ENCODE assay signal across 8 cellular contexts in genomic region chr1:207051615-207051943, GRCh38. TPM values are rescaled to one million over a fixed set of nuclear protein-coding genes. Genes with fewer than 3 reads are reported as not detected.
DNase-seq lines count a peak whose midpoint lies in the region; ATAC-seq and TF ChIP-seq lines count a peak whose summit lies in the region.

No MANE protein-coding gene starts in this region.

- intact Hi-C loops in esophagus squamous epithelium (cut with DNase I): no loop called here
- intact Hi-C loops in posterior vena cava (cut with DNase I): loop anchor here in 1 of 2 donors (10.0 kb wide), 1 partner anchor 773 kb away; no protein-coding TSS in a partner anchor

- H3K27ac ChIP-seq in HEK293 (ENCODE audit: extremely low read depth, low read depth, low read length) (no peak overlapping the region), SK-N-MC (0 out of 2 replicates have a peak overlapping the region, but pooled peaks have one; percentile 16), esophagus squamous epithelium (peak overlapping the region; percentile 95 to 99 (median 96))

- H3K4me1 ChIP-seq in HEK293 (ENCODE audit: control insufficient read depth, insufficient read depth, low read length) (no peaks in the 10 kb centered on the region; the same call in 1 of the 2 replicates), esophagus squamous epithelium (peaks cover 14 to 78% (median 33%) of the 10 kb centered on the region in 3 donors)

- 54 to 84% methylated on average over 6 of the region's 6 CpGs for WGBS in esophagus squamous epithelium, 2 donors

- no peaks in the 10 kb centered on the region for H3K9me3 ChIP-seq in HEK293 (ENCODE audit: control insufficient read depth, insufficient read depth, low read depth, low read length)
- no peaks in the 10 kb centered on the region for H3K9me3 ChIP-seq in SK-N-MC (ENCODE audit: low read depth, low read length)
- no peaks in the 10 kb centered on the region for H3K9me3 ChIP-seq in esophagus squamous epithelium

- no peak for TF ChIP-seq POLR2A in esophagus squamous epithelium (IDR thresholded peaks at IDR 0.05)

- H3K36me3 ChIP-seq in HEK293 (ENCODE audit: control insufficient read depth in 2 of 2, insufficient read depth in 1 of 2, low read length in 2 of 2) (peaks cover 0 to 23% of the 10 kb centered on the region in 2 experiments; a peak in 1 of 3 replicates), SK-N-MC (ENCODE audit: insufficient read depth, low read length) (peaks cover 30% of the 10 kb centered on the region), esophagus squamous epithelium (peaks cover 0 to 29% (median 6%) of the 10 kb centered on the region in 3 donors)

- CTCF ChIA-PET in HEK293 (lab: Yijun Ruan, JAX): no interaction called here

- H3K9ac ChIP-seq in SK-N-MC (ENCODE audit: insufficient read length): no peak overlapping the region

- DNase-seq in SK-N-MC (ENCODE audit: low read depth, low spot score) (no peak), esophagus squamous epithelium (lab: John Stamatoyannopoulos, UW) (no peak), retinal pigment epithelial cell (ENCODE audit: low read depth) (no peak), posterior vena cava (ENCODE audit: low spot score) (no peak), A172 (ENCODE audit: low spot score) (no peak), ureter (ENCODE audit: low spot score) (no peak)

- ATAC-seq in HG03139 (IDR thresholded peaks at IDR 0.05; ENCODE audit: unreplicated experiment): no peak

- POLR2A ChIA-PET in HEK293 (lab: Yijun Ruan, JAX): no interaction called here

- no peaks in the 10 kb centered on the region for H3K27me3 ChIP-seq in esophagus squamous epithelium

- H3K4me3 ChIP-seq in HEK293 (ENCODE audit: low read depth, low read length) (no peak overlapping the region), SK-N-MC (no peak overlapping the region; the same call in 1 of the 2 replicates), esophagus squamous epithelium (peak overlapping the region in 3 of 4 donors; percentile 86 to 97 (median 92)), retinal pigment epithelial cell (ENCODE audit: low read length) (peak overlapping the region; percentile 15)

- no peak for TF ChIP-seq CTCF in HEK293 (tag by site-specific recombination; IDR thresholded peaks at IDR 0.05)
- TF ChIP-seq CTCF in esophagus squamous epithelium (IDR thresholded peaks at IDR 0.05): no peak
- no peak for TF ChIP-seq CTCF in retinal pigment epithelial cell (conservative IDR thresholded peaks at IDR 0.05; ENCODE audit: low read depth, low read length)

TF ChIP-seq in HEK293, 187 proteins besides CTCF, POLR2A, EP300 and RAD21:
- TF ChIP-seq IKZF3 (tag by site-specific recombination; IDR thresholded peaks at IDR 0.05) (no peak), ZNF704 (tag by site-specific recombination; IDR thresholded peaks at IDR 0.05) (no peak), ZNF830 (tag by site-specific recombination; IDR thresholded peaks at IDR 0.05; ENCODE audit: low read depth) (no peak), ZNF48 (tag by site-specific recombination; IDR thresholded peaks at IDR 0.05) (no peak), ZFP37 (tag by site-specific recombination; IDR thresholded peaks at IDR 0.05) (peak; percentile 30; the same call in 1 of the 2 replicates), ZNF555 (tag by site-specific recombination; conservative IDR thresholded peaks at IDR 0.05) (no peak), ZSCAN30 (tag by site-specific recombination; IDR thresholded peaks at IDR 0.05) (no peak), ZNF221 (tag by site-specific recombination; IDR thresholded peaks at IDR 0.05; ENCODE audit: borderline replicate concordance) (no peak), ZNF837 (tag by site-specific recombination; IDR thresholded peaks at IDR 0.05) (no peak), ZBTB20 (tag by site-specific recombination; IDR thresholded peaks at IDR 0.05) (peak; percentile 92), ZNF157 (tag by site-specific recombination; IDR thresholded peaks at IDR 0.05) (no peak)

RNA-seq across cellular contexts. Expression of gene YOD1, which starts 0.6 kb away (rescaled TPM):
- 10 to 100 TPM in 3 of 4 donors, 1 to 10 TPM in 1; 9.6 to 32.0 (median 22.9) TPM for total RNA-seq in esophagus squamous epithelium
- 1 to 10 TPM; 6.6 to 7.0 TPM for total RNA-seq in posterior vena cava
- 4.4 and 5.1 TPM in 2 replicates for total RNA-seq in A172 (2014; rRNA removed; shearing (Covaris generic))
- 9.8 TPM for total RNA-seq in ureter

RNA-seq across cellular contexts. Expression of gene PFKFB2, which starts 1.5 kb away (rescaled TPM):
- total RNA-seq in esophagus squamous epithelium (10 to 100 TPM in 3 of 4 donors, 1 to 10 TPM in 1; 9.4 to 28.7 (median 12.3) TPM), posterior vena cava (10 to 100 TPM; 10.2 to 13.0 TPM), ureter (27.0 TPM)
- total RNA-seq in A172 (2014; rRNA removed; shearing (Covaris generic)): 15.6 and 17.4 TPM in 2 replicates

RNA-seq across cellular contexts. Expression of gene C1orf116, which starts 19.0 kb away (rescaled TPM):
- total RNA-seq in esophagus squamous epithelium: 100 to 1,000 TPM in 1 of 4 donors, 10 to 100 TPM in 3; 52.8 to 173 (median 86.4) TPM
- total RNA-seq in posterior vena cava: not detected
- total RNA-seq in A172 (2014; rRNA removed; shearing (Covaris generic)): 0.31 and 1.4 TPM in 2 replicates
- total RNA-seq in ureter: 45.7 TPM

RNA-seq across cellular contexts. Expression of gene C4BPB, which starts 37.1 kb away (rescaled TPM):
- under 1 TPM in 1 of 4 donors, not detected in 3; 0.38 TPM for total RNA-seq in esophagus squamous epithelium
- 1 to 10 TPM in 1 of 2 donors, under 1 TPM in 1; 0.43 to 3.3 TPM for total RNA-seq in posterior vena cava
- 7.3 and 11.1 TPM in 2 replicates for total RNA-seq in A172 (2014; rRNA removed; shearing (Covaris generic))
- 0.34 TPM for total RNA-seq in ureter

RNA-seq across cellular contexts. Expression of gene C4BPA, which starts 52.5 kb away (rescaled TPM):
- total RNA-seq in esophagus squamous epithelium: under 1 TPM in 1 of 4 donors, not detected in 3; 0.67 TPM
- total RNA-seq in posterior vena cava: under 1 TPM in 1 of 2 donors, not detected in 1; 0.37 TPM
- total RNA-seq in A172 (2014; rRNA removed; shearing (Covaris generic)): not detected in 2 replicates
- total RNA-seq in ureter: 0.21 TPM

Comparison
In these comparisons a context has a peak if more than half of its experiments do, and no peak if none do; other contexts are left out.
1. H3K4me3 ChIP-seq: peak in esophagus squamous epithelium (3 of 4) and retinal pigment epithelial cell (single experiment); none in HEK293 (single experiment) and SK-N-MC (single experiment).
2. RNA of gene C1orf116, which starts 19.0 kb away (total RNA-seq): 52.8 to 173 TPM in esophagus squamous epithelium and 45.7 TPM in ureter (single experiment); 0.31 to 1.4 TPM in A172 and not detected in posterior vena cava; every median in the first group is over 10 times any median in the second.